Comparison of ENCODE assay signal across 10 cellular contexts in genomic region chr15:71889947-71890346, GRCh38.
"Had no signal": no experiment of that assay in that cellular context is flagged by ENCODE, and none has a peak within 500 bp of the region (broad histone marks: within the 10 kb centered on the region; RNA-seq: fewer than 3 reads in every experiment).

No MANE protein-coding gene starts in this region.

- H3K4me3 Mint-ChIP-seq: H9, HFFc6, IgD-negative memory B cell had no signal

- ATAC-seq: HepG2 had no signal

- FAIRE-seq: HepG2 had no signal

- DNase-seq: GM23248, GOT3, H9, HCEC 1CT, HFFc6, KBM-7 had no signal

- H3K27ac ChIP-seq: GM23248, HL-60, KMS-11 had no signal

- H3K4me3 ChIP-seq: GM23248 had no signal

- H3K9me3 Mint-ChIP-seq: H9, HFFc6, IgD-negative memory B cell had no signal

- H3K27ac Mint-ChIP-seq: H9, HFFc6, IgD-negative memory B cell had no signal

- H3K27me3 Mint-ChIP-seq: IgD-negative memory B cell had no signal
